ENCODE assay signal across 1 cellular context in the genomic region with DNA sequence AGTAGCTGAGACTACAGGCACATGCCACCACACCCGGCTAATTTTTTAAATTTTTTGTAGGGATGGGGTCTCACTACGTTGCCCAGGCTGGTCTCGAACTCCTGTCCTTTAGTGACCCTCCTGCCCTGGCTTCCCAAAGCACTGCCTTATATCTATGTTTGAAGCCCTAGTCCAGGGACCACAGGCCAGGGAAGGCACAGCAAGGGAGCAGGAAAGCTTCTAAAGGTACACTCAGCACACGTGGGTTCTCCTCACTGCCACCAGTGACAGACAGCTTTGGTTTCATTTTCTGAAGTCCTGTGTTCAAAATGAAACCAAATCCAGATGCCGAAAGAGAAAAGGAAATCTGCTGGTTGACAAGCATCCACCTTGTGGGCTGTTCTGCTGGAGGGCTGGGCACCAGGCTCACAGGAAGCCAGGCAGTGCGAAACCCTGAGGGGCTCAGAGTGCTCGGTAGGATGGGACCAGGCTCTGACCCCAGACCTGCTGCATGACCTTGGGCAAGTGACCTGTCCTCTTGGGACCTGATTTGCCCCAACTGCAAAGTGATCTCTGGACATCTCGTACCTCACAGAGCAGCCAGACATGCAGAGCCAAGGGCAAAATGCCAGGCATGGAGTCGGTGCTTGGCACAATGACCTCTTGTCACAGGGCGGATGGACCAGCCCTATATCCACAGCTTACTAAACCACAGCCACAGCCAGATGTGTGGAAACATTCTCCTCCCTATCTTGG.
TF ChIP-seq lines count a peak whose summit lies in the region.

No MANE protein-coding gene starts in this region.

TF ChIP-seq in HepG2, 621 proteins besides CTCF, POLR2A, EP300 and RAD21 (continued from another document and continues in another):
- TF ChIP-seq CBX2 (IDR thresholded peaks at IDR 0.05; ENCODE audit: low read depth, low read length) (no peak), CBX2 (CRISPR knock-in tag; IDR thresholded peaks at IDR 0.05; ENCODE audit: low read depth) (no peak), ZNF678 (CRISPR knock-in tag; IDR thresholded peaks at IDR 0.05) (no peak), RELA (CRISPR knock-in tag; IDR thresholded peaks at IDR 0.05) (no peak), ZFP1 (CRISPR knock-in tag; IDR thresholded peaks at IDR 0.05) (no peak), RBFOX2 (IDR thresholded peaks at IDR 0.05; ENCODE audit: low read depth, low read length) (no peak), ZNF761 (CRISPR knock-in tag; conservative IDR thresholded peaks at IDR 0.05) (no peak; the same call in 1 of the 2 replicates), IKZF1 (IDR thresholded peaks at IDR 0.05) (no peak), XRCC5 (optimal IDR thresholded peaks at IDR 0.05; ENCODE audit: low read length) (peak; percentile 69), ESRRA (CRISPR knock-in tag; IDR thresholded peaks at IDR 0.05; ENCODE audit: low read depth) (peak; percentile 100), YEATS4 (CRISPR knock-in tag; IDR thresholded peaks at IDR 0.05; ENCODE audit: borderline replicate concordance) (no peak; the same call in 1 of the 2 replicates), FIP1L1 (IDR thresholded peaks at IDR 0.05; ENCODE audit: borderline replicate concordance, insufficient read depth, low read depth, low read length) (no peak), ZNF562 (CRISPR knock-in tag; IDR thresholded peaks at IDR 0.05; ENCODE audit: borderline replicate concordance) (no peak), ATF7-NPFF (CRISPR knock-in tag; IDR thresholded peaks at IDR 0.05; ENCODE audit: low read depth) (no peak), KLF15 (CRISPR knock-in tag; IDR thresholded peaks at IDR 0.05; ENCODE audit: borderline replicate concordance) (no peak), ZNF629 (CRISPR knock-in tag; conservative IDR thresholded peaks at IDR 0.05) (peak; percentile 6), MED8 (CRISPR knock-in tag; IDR thresholded peaks at IDR 0.05; ENCODE audit: insufficient replicate concordance) (no peak), ZNF256 (CRISPR knock-in tag; conservative IDR thresholded peaks at IDR 0.05) (no peak), ZNF136 (CRISPR knock-in tag; IDR thresholded peaks at IDR 0.05; ENCODE audit: low read depth) (no peak), CBX1 (IDR thresholded peaks at IDR 0.05; ENCODE audit: low read depth) (peak; percentile 45), ZSCAN20 (CRISPR knock-in tag; IDR thresholded peaks at IDR 0.05; ENCODE audit: borderline replicate concordance) (no peak), POLR2AphosphoS5 (IDR thresholded peaks at IDR 0.05; ENCODE audit: low read depth, low read length) (0 out of 2 replicates have a peak, but pooled peaks have one; percentile 26), ZNF564 (CRISPR knock-in tag; IDR thresholded peaks at IDR 0.05) (no peak), GTF2F1 (IDR thresholded peaks at IDR 0.05; ENCODE audit: low read length) (no peak), RXRB (CRISPR knock-in tag; IDR thresholded peaks at IDR 0.05; ENCODE audit: borderline replicate concordance) (peak; percentile 79; the same call in 1 of the 2 replicates), ZNF572 (CRISPR knock-in tag; IDR thresholded peaks at IDR 0.05) (peak; percentile 97; the same call in 1 of the 2 replicates), SP1 (IDR thresholded peaks at IDR 0.05) (no peak), SP1 (CRISPR knock-in tag; IDR thresholded peaks at IDR 0.05) (no peak), ZSCAN22 (CRISPR knock-in tag; IDR thresholded peaks at IDR 0.05) (no peak), TBP (CRISPR knock-in tag; IDR thresholded peaks at IDR 0.05) (no peak), ZNF670 (CRISPR knock-in tag; IDR thresholded peaks at IDR 0.05; ENCODE audit: borderline replicate concordance) (peak; percentile 93), STAT5B (CRISPR knock-in tag; IDR thresholded peaks at IDR 0.05) (no peak)
- TF ChIP-seq, protein P1, sequence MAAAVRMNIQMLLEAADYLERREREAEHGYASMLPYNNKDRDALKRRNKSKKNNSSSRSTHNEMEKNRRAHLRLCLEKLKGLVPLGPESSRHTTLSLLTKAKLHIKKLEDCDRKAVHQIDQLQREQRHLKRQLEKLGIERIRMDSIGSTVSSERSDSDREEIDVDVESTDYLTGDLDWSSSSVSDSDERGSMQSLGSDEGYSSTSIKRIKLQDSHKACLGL (CRISPR knock-in tag; IDR thresholded peaks at IDR 0.05): peak; percentile 77
- TF ChIP-seq, protein P2, sequence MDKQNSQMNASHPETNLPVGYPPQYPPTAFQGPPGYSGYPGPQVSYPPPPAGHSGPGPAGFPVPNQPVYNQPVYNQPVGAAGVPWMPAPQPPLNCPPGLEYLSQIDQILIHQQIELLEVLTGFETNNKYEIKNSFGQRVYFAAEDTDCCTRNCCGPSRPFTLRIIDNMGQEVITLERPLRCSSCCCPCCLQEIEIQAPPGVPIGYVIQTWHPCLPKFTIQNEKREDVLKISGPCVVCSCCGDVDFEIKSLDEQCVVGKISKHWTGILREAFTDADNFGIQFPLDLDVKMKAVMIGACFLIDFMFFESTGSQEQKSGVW (CRISPR knock-in tag; IDR thresholded peaks at IDR 0.05; ENCODE audit: borderline replicate concordance): no peak
- TF ChIP-seq, protein P3, sequence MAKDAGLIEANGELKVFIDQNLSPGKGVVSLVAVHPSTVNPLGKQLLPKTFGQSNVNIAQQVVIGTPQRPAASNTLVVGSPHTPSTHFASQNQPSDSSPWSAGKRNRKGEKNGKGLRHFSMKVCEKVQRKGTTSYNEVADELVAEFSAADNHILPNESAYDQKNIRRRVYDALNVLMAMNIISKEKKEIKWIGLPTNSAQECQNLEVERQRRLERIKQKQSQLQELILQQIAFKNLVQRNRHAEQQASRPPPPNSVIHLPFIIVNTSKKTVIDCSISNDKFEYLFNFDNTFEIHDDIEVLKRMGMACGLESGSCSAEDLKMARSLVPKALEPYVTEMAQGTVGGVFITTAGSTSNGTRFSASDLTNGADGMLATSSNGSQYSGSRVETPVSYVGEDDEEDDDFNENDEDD (CRISPR knock-in tag; IDR thresholded peaks at IDR 0.05; ENCODE audit: borderline replicate concordance): no peak
- TF ChIP-seq, protein P4, sequence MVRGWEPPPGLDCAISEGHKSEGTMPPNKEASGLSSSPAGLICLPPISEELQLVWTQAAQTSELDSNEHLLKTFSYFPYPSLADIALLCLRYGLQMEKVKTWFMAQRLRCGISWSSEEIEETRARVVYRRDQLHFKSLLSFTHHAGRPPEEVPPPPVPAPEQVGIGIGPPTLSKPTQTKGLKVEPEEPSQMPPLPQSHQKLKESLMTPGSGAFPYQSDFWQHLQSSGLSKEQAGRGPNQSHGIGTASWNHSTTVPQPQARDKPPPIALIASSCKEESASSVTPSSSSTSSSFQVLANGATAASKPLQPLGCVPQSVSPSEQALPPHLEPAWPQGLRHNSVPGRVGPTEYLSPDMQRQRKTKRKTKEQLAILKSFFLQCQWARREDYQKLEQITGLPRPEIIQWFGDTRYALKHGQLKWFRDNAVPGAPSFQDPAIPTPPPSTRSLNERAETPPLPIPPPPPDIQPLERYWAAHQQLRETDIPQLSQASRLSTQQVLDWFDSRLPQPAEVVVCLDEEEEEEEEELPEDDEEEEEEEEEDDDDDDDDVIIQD (CRISPR knock-in tag; IDR thresholded peaks at IDR 0.05; ENCODE audit: low read depth): no peak
- TF ChIP-seq, protein P5, sequence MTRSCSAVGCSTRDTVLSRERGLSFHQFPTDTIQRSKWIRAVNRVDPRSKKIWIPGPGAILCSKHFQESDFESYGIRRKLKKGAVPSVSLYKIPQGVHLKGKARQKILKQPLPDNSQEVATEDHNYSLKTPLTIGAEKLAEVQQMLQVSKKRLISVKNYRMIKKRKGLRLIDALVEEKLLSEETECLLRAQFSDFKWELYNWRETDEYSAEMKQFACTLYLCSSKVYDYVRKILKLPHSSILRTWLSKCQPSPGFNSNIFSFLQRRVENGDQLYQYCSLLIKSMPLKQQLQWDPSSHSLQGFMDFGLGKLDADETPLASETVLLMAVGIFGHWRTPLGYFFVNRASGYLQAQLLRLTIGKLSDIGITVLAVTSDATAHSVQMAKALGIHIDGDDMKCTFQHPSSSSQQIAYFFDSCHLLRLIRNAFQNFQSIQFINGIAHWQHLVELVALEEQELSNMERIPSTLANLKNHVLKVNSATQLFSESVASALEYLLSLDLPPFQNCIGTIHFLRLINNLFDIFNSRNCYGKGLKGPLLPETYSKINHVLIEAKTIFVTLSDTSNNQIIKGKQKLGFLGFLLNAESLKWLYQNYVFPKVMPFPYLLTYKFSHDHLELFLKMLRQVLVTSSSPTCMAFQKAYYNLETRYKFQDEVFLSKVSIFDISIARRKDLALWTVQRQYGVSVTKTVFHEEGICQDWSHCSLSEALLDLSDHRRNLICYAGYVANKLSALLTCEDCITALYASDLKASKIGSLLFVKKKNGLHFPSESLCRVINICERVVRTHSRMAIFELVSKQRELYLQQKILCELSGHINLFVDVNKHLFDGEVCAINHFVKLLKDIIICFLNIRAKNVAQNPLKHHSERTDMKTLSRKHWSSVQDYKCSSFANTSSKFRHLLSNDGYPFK (CRISPR knock-in tag; IDR thresholded peaks at IDR 0.05; ENCODE audit: borderline replicate concordance): peak; percentile 65; the same call in 1 of the 2 replicates
- TF ChIP-seq, protein P6, sequence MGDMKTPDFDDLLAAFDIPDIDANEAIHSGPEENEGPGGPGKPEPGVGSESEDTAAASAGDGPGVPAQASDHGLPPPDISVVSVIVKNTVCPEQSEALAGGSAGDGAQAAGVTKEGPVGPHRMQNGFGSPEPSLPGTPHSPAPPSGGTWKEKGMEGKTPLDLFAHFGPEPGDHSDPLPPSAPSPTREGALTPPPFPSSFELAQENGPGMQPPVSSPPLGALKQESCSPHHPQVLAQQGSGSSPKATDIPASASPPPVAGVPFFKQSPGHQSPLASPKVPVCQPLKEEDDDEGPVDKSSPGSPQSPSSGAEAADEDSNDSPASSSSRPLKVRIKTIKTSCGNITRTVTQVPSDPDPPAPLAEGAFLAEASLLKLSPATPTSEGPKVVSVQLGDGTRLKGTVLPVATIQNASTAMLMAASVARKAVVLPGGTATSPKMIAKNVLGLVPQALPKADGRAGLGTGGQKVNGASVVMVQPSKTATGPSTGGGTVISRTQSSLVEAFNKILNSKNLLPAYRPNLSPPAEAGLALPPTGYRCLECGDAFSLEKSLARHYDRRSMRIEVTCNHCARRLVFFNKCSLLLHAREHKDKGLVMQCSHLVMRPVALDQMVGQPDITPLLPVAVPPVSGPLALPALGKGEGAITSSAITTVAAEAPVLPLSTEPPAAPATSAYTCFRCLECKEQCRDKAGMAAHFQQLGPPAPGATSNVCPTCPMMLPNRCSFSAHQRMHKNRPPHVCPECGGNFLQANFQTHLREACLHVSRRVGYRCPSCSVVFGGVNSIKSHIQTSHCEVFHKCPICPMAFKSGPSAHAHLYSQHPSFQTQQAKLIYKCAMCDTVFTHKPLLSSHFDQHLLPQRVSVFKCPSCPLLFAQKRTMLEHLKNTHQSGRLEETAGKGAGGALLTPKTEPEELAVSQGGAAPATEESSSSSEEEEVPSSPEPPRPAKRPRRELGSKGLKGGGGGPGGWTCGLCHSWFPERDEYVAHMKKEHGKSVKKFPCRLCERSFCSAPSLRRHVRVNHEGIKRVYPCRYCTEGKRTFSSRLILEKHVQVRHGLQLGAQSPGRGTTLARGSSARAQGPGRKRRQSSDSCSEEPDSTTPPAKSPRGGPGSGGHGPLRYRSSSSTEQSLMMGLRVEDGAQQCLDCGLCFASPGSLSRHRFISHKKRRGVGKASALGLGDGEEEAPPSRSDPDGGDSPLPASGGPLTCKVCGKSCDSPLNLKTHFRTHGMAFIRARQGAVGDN (CRISPR knock-in tag; IDR thresholded peaks at IDR 0.05): peak; percentile 95
- TF ChIP-seq, protein P7, sequence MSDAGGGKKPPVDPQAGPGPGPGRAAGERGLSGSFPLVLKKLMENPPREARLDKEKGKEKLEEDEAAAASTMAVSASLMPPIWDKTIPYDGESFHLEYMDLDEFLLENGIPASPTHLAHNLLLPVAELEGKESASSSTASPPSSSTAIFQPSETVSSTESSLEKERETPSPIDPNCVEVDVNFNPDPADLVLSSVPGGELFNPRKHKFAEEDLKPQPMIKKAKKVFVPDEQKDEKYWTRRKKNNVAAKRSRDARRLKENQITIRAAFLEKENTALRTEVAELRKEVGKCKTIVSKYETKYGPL (CRISPR knock-in tag; IDR thresholded peaks at IDR 0.05): no peak
- TF ChIP-seq, protein P8, sequence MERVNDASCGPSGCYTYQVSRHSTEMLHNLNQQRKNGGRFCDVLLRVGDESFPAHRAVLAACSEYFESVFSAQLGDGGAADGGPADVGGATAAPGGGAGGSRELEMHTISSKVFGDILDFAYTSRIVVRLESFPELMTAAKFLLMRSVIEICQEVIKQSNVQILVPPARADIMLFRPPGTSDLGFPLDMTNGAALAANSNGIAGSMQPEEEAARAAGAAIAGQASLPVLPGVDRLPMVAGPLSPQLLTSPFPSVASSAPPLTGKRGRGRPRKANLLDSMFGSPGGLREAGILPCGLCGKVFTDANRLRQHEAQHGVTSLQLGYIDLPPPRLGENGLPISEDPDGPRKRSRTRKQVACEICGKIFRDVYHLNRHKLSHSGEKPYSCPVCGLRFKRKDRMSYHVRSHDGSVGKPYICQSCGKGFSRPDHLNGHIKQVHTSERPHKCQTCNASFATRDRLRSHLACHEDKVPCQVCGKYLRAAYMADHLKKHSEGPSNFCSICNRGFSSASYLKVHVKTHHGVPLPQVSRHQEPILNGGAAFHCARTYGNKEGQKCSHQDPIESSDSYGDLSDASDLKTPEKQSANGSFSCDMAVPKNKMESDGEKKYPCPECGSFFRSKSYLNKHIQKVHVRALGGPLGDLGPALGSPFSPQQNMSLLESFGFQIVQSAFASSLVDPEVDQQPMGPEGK (CRISPR knock-in tag; IDR thresholded peaks at IDR 0.05): peak; percentile 40
- TF ChIP-seq, protein P9, sequence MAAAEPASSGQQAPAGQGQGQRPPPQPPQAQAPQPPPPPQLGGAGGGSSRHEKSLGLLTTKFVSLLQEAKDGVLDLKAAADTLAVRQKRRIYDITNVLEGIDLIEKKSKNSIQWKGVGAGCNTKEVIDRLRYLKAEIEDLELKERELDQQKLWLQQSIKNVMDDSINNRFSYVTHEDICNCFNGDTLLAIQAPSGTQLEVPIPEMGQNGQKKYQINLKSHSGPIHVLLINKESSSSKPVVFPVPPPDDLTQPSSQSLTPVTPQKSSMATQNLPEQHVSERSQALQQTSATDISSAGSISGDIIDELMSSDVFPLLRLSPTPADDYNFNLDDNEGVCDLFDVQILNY (CRISPR knock-in tag; conservative IDR thresholded peaks at IDR 0.05): no peak
